In the genomic region with DNA sequence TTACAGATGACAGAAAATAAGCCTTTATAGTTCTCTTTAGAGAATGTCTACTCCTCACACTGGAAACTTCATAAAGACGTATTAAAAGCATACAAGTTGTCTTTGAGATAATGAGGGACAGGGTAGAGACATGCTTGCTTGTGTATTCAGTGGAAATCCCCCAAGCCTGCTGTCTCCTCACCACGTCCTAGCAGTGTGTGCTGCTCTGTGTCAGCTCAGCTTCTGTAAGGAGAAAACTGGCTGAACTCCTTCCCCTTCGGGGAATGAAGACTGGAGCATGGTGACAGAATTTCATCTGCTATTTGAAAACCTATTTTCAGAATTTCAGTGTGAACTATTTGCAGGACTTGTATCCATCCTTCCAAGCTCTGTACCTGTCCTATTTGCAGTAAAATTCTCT, we compare ENCODE assay signal across 17 cellular contexts. TPM values are rescaled to one million over a fixed set of nuclear protein-coding genes. Genes with fewer than 3 reads are reported as not detected.
DNase-seq lines count a peak whose midpoint lies in the region; ATAC-seq and TF ChIP-seq lines count a peak whose summit lies in the region.
"Had no signal": no experiment of that assay in that cellular context is flagged by ENCODE, and none has a peak within 500 bp of the region (broad histone marks: within the 10 kb centered on the region; RNA-seq: fewer than 3 reads in every experiment).

No MANE protein-coding gene starts in this region.

- H3K4me1 Mint-ChIP-seq in activated naive CD8-positive, alpha-beta T cell treated with anti-CD3 and anti-CD28 coated beads for 36 hours = peaks cover 25% of the 10 kb centered on the region
- H3K4me1 Mint-ChIP-seq in activated naive CD8-positive, alpha-beta T cell treated with anti-CD3 and anti-CD28 coated beads, Interleukin-2, amount 50 U/mL, for 24 hours = peaks cover 24% of the 10 kb centered on the region
- peaks cover 10% of the 10 kb centered on the region for H3K4me1 Mint-ChIP-seq in activated T-helper 17 cell treated with anti-CD3 and anti-CD28 coated beads, Interleukin-2, amount 50 U/mL, for 72 hours

- peaks cover 7 to 21% (median 19%) of the 10 kb centered on the region in 4 donors for H3K4me1 ChIP-seq in esophagus muscularis mucosa
- peaks cover 0 to 6% (median 2%) of the 10 kb centered on the region in 4 donors for H3K4me1 ChIP-seq in Peyer's patch

- no peak for DNase-seq in activated naive CD8-positive, alpha-beta T cell treated with anti-CD3 and anti-CD28 coated beads for 36 hours
- DNase-seq in activated naive CD8-positive, alpha-beta T cell treated with anti-CD3 and anti-CD28 coated beads, Interleukin-2, amount 50 U/mL, for 24 hours = no peak
- DNase-seq in activated CD4-positive, CD25-positive, alpha-beta regulatory T cell treated with anti-CD3 and anti-CD28 coated beads, Interleukin-2, amount 50 U/mL, for 72 hours = no peak
- DNase-seq in esophagus muscularis mucosa (ENCODE audit: extremely low spot score) (no peak), Peyer's patch (no peak)
- DNase-seq: 8988T; AML-193; CD4-positive, CD25-positive, alpha-beta regulatory T cell; DMS53; GF-D8; H7 had no signal

- intact Hi-C loops in esophagus muscularis mucosa (cut with DNase I) = loop anchor here (5.0 to 10.0 kb wide), 2 partner anchors 289 to 372 kb away; no protein-coding TSS in a partner anchor

- H3K9me3 ChIP-seq in esophagus muscularis mucosa = no peaks in the 10 kb centered on the region
- no peaks in the 10 kb centered on the region for H3K9me3 ChIP-seq in Peyer's patch

- peak overlapping the region; percentile 12 for H3K27ac Mint-ChIP-seq in activated naive CD8-positive, alpha-beta T cell treated with anti-CD3 and anti-CD28 coated beads for 36 hours
- no peak overlapping the region for H3K27ac Mint-ChIP-seq in activated naive CD8-positive, alpha-beta T cell treated with anti-CD3 and anti-CD28 coated beads, Interleukin-2, amount 50 U/mL, for 24 hours
- peak overlapping the region; percentile 52 for H3K27ac Mint-ChIP-seq in activated T-helper 17 cell treated with anti-CD3 and anti-CD28 coated beads, Interleukin-2, amount 50 U/mL, for 72 hours
- H3K27ac Mint-ChIP-seq: CD4-positive, CD25-positive, alpha-beta regulatory T cell; GM23338 had no signal

- TF ChIP-seq EP300 in esophagus muscularis mucosa (IDR thresholded peaks at IDR 0.05) = no peak

- H3K27me3 ChIP-seq in esophagus muscularis mucosa (peaks cover 0 to 24% (median 0%) of the 10 kb centered on the region in 4 donors), Peyer's patch (no peaks in the 10 kb centered on the region)
- H3K27me3 ChIP-seq: BLaER1 had no signal

- H3K27me3 Mint-ChIP-seq in activated naive CD8-positive, alpha-beta T cell treated with anti-CD3 and anti-CD28 coated beads for 36 hours = peaks cover 5% of the 10 kb centered on the region
- no peaks in the 10 kb centered on the region for H3K27me3 Mint-ChIP-seq in activated naive CD8-positive, alpha-beta T cell treated with anti-CD3 and anti-CD28 coated beads, Interleukin-2, amount 50 U/mL, for 24 hours
- peaks cover 6% of the 10 kb centered on the region for H3K27me3 Mint-ChIP-seq in activated T-helper 17 cell treated with anti-CD3 and anti-CD28 coated beads, Interleukin-2, amount 50 U/mL, for 72 hours

- no peak overlapping the region for H3K4me3 ChIP-seq in esophagus muscularis mucosa
- H3K4me3 ChIP-seq in Peyer's patch = no peak overlapping the region
- H3K4me3 ChIP-seq: BLaER1, GM23338 had no signal

- TF ChIP-seq CTCF in esophagus muscularis mucosa (IDR thresholded peaks at IDR 0.05) (no peak), Peyer's patch (IDR thresholded peaks at IDR 0.05) (no peak)

- no peak overlapping the region for H3K27ac ChIP-seq in esophagus muscularis mucosa (replicated peaks in 1 of 4)
- H3K27ac ChIP-seq in Peyer's patch = no peak overlapping the region
- H3K27ac ChIP-seq: BLaER1 had no signal

- no peaks in the 10 kb centered on the region for H3K36me3 ChIP-seq in esophagus muscularis mucosa
- H3K36me3 ChIP-seq in Peyer's patch = no peaks in the 10 kb centered on the region
- H3K36me3 ChIP-seq: BLaER1 had no signal

- no peaks in the 10 kb centered on the region for H3K9me3 Mint-ChIP-seq in activated naive CD8-positive, alpha-beta T cell treated with anti-CD3 and anti-CD28 coated beads for 36 hours
- no peaks in the 10 kb centered on the region for H3K9me3 Mint-ChIP-seq in activated naive CD8-positive, alpha-beta T cell treated with anti-CD3 and anti-CD28 coated beads, Interleukin-2, amount 50 U/mL, for 24 hours
- peaks cover 3% of the 10 kb centered on the region for H3K9me3 Mint-ChIP-seq in activated T-helper 17 cell treated with anti-CD3 and anti-CD28 coated beads, Interleukin-2, amount 50 U/mL, for 72 hours

- no peaks in the 10 kb centered on the region for H3K36me3 Mint-ChIP-seq in activated naive CD8-positive, alpha-beta T cell treated with anti-CD3 and anti-CD28 coated beads for 36 hours
- no peaks in the 10 kb centered on the region for H3K36me3 Mint-ChIP-seq in activated naive CD8-positive, alpha-beta T cell treated with anti-CD3 and anti-CD28 coated beads, Interleukin-2, amount 50 U/mL, for 24 hours (ENCODE audit: low read depth)
- H3K36me3 Mint-ChIP-seq in activated T-helper 17 cell treated with anti-CD3 and anti-CD28 coated beads, Interleukin-2, amount 50 U/mL, for 72 hours (ENCODE audit: low read depth) = no peaks in the 10 kb centered on the region
- H3K36me3 Mint-ChIP-seq: CD4-positive, CD25-positive, alpha-beta regulatory T cell had no signal

- no peak overlapping the region for H3K4me3 Mint-ChIP-seq in activated naive CD8-positive, alpha-beta T cell treated with anti-CD3 and anti-CD28 coated beads for 36 hours
- H3K4me3 Mint-ChIP-seq in activated naive CD8-positive, alpha-beta T cell treated with anti-CD3 and anti-CD28 coated beads, Interleukin-2, amount 50 U/mL, for 24 hours = no peak overlapping the region
- no peak overlapping the region for H3K4me3 Mint-ChIP-seq in activated T-helper 17 cell treated with anti-CD3 and anti-CD28 coated beads, Interleukin-2, amount 50 U/mL, for 72 hours
- H3K4me3 Mint-ChIP-seq: CD4-positive, CD25-positive, alpha-beta regulatory T cell; GM23338 had no signal

- ATAC-seq in activated naive CD8-positive, alpha-beta T cell treated with anti-CD3 and anti-CD28 coated beads, Interleukin-2, amount 50 U/mL, for 24 hours = no peak
- ATAC-seq in HG02610 (IDR thresholded peaks at IDR 0.05; ENCODE audit: unreplicated experiment) = peak; percentile 44
- ATAC-seq in activated T-helper 17 cell treated with anti-CD3 and anti-CD28 coated beads, Interleukin-2, amount 50 U/mL, for 72 hours (replicated peaks) = no peak
- no peak for ATAC-seq in GM21576 (IDR thresholded peaks at IDR 0.05; ENCODE audit: unreplicated experiment)
- ATAC-seq: GM23338, HepG2 had no signal

- WGBS in esophagus muscularis mucosa = 44% methylated on average over 3 of the region's 3 CpGs

- TF ChIP-seq POLR2A in esophagus muscularis mucosa (IDR thresholded peaks at IDR 0.05; ENCODE audit: low read depth) = no peak
- TF ChIP-seq POLR2A in Peyer's patch (IDR thresholded peaks at IDR 0.05) = no peak

RNA-seq across cellular contexts. Expression of gene OR2V2, which starts 9.4 kb away (rescaled TPM):
- not detected for total RNA-seq in activated naive CD8-positive, alpha-beta T cell treated with anti-CD3 and anti-CD28 coated beads for 36 hours
- total RNA-seq in activated T-helper 17 cell treated with anti-CD3 and anti-CD28 coated beads, Interleukin-2, amount 50 U/mL, for 72 hours = not detected
- total RNA-seq in esophagus muscularis mucosa (not detected), Peyer's patch (not detected)
- total RNA-seq: CD4-positive, CD25-positive, alpha-beta regulatory T cell; GM23338; H7; HepG2 had no signal

RNA-seq across cellular contexts. Expression of gene OR2V1, which starts 25.8 kb away (rescaled TPM):
- not detected for total RNA-seq in activated naive CD8-positive, alpha-beta T cell treated with anti-CD3 and anti-CD28 coated beads for 36 hours
- not detected for total RNA-seq in activated T-helper 17 cell treated with anti-CD3 and anti-CD28 coated beads, Interleukin-2, amount 50 U/mL, for 72 hours
- total RNA-seq in esophagus muscularis mucosa (not detected), Peyer's patch (not detected)
- total RNA-seq: CD4-positive, CD25-positive, alpha-beta regulatory T cell; GM23338; H7; HepG2 had no signal

RNA-seq across cellular contexts. Expression of gene TRIM7, which starts 48.2 kb away (rescaled TPM):
- under 1 TPM; 0.62 to 0.68 TPM for total RNA-seq in activated naive CD8-positive, alpha-beta T cell treated with anti-CD3 and anti-CD28 coated beads for 36 hours
- 1 to 10 TPM; 2.7 to 5.9 TPM for total RNA-seq in activated T-helper 17 cell treated with anti-CD3 and anti-CD28 coated beads, Interleukin-2, amount 50 U/mL, for 72 hours
- 1 to 10 TPM; 2.1 to 5.8 (median 3.4) TPM for total RNA-seq in esophagus muscularis mucosa
- 1 to 10 TPM in 3 of 4 donors, under 1 TPM in 1; 0.88 to 2.6 (median 2.2) TPM for total RNA-seq in Peyer's patch
- total RNA-seq: HepG2 had no signal
